In the genomic region with DNA sequence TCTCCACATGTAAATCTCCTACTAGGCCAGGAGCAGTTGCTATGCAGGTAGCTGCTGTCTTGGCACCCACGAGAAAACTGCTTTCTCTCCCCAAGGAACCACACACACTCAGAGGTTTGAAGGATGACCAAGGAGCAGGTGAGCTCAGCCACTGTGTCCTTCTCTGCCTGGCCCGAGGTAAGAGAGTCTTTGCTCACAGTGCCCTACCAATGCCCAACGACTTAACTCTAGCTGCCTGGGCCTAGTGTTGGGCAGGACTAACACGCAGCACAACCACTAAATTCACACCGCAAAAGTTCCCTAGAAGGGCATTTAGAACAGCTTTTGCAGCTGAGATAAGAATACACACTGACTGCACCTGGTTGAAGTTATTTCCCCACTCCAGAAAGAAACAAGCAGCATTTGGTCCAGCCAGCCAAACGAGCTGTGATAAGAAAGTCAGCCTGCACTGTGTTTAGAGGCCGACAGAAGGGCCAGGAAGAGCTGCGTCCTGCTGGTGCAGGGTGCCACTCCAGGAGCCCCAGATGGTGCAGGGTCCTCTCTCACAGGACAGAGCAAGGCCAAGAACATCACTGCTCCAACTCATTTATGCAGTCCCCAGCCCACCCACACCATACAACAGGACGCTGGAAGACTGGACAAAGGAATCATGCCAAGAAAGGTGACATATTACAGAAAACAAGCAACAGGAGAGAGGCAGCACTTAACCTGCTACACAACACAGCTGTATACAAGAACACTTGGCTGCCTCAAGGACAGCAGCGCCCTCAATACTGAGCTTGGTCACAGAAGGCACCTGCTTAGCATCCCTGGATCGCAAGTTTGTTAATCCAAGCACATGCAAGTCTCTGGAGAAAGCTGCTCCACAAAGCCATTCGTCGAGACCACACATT, we compare ENCODE assay signal across 16 cellular contexts. TPM values are rescaled to one million over a fixed set of nuclear protein-coding genes. Genes with fewer than 3 reads are reported as not detected.
A peak's percentile ranks its signal among the peaks of the same experiment; 100 is the strongest.
DNase-seq lines count a peak whose midpoint lies in the region; ATAC-seq and TF ChIP-seq lines count a peak whose summit lies in the region.
"Had no signal": no experiment of that assay in that cellular context is flagged by ENCODE, and none has a peak within 500 bp of the region (broad histone marks: within the 10 kb centered on the region; RNA-seq: fewer than 3 reads in every experiment).

No MANE protein-coding gene starts in this region.

- no peak overlapping the region for H3K4me3 ChIP-seq in thyroid gland (replicated peaks in 1 of 3)
- H3K4me3 ChIP-seq: SK-N-MC, upper lobe of left lung had no signal

- H3K27me3 Mint-ChIP-seq in activated naive CD8-positive, alpha-beta T cell treated with anti-CD3 and anti-CD28 coated beads, Interleukin-2, amount 50 U/mL, for 24 hours: no peaks in the 10 kb centered on the region
- no peaks in the 10 kb centered on the region for H3K27me3 Mint-ChIP-seq in activated naive CD8-positive, alpha-beta T cell treated with anti-CD3 and anti-CD28 coated beads for 36 hours
- H3K27me3 Mint-ChIP-seq in activated B cell treated with CpG ODN at 0.5 μM for 24 hours: no peaks in the 10 kb centered on the region
- H3K27me3 Mint-ChIP-seq in immature natural killer cell (ENCODE audit: low read depth in 3 of 3): peaks cover 2 to 6% (median 5%) of the 10 kb centered on the region in 3 donors
- H3K27me3 Mint-ChIP-seq in stimulated activated naive CD8-positive, alpha-beta T cell treated with anti-CD3 and anti-CD28 coated beads, Interleukin-15, amount 100 ng/mL, for 72 hours: no peaks in the 10 kb centered on the region

- peaks cover 61% of the 10 kb centered on the region for H3K4me1 Mint-ChIP-seq in activated naive CD8-positive, alpha-beta T cell treated with anti-CD3 and anti-CD28 coated beads, Interleukin-2, amount 50 U/mL, for 24 hours
- H3K4me1 Mint-ChIP-seq in activated naive CD8-positive, alpha-beta T cell treated with anti-CD3 and anti-CD28 coated beads for 36 hours: peaks cover 39% of the 10 kb centered on the region
- peaks cover 44% of the 10 kb centered on the region for H3K4me1 Mint-ChIP-seq in activated B cell treated with CpG ODN at 0.5 μM for 24 hours
- H3K4me1 Mint-ChIP-seq in immature natural killer cell: peaks cover 60 to 70% of the 10 kb centered on the region in 2 donors
- peaks cover 70% of the 10 kb centered on the region for H3K4me1 Mint-ChIP-seq in stimulated activated naive CD8-positive, alpha-beta T cell treated with anti-CD3 and anti-CD28 coated beads, Interleukin-15, amount 100 ng/mL, for 72 hours

- DNase-seq in activated naive CD8-positive, alpha-beta T cell treated with anti-CD3 and anti-CD28 coated beads, Interleukin-2, amount 50 U/mL, for 24 hours: no peak
- DNase-seq in activated naive CD8-positive, alpha-beta T cell treated with anti-CD3 and anti-CD28 coated beads for 36 hours: no peak
- DNase-seq in activated B cell treated with CpG ODN at 0.5 μM for 24 hours (no peak), immature natural killer cell (no peak), thyroid gland (peak; percentile 18 to 36), GF-D8 (lab: John Stamatoyannopoulos, UW) (no peak), SIG-M5 treated with dmso at 0.1 percent for 504 hours (lab: John Stamatoyannopoulos, UW; ENCODE audit: unreplicated experiment) (no peak)
- DNase-seq in stimulated activated naive CD8-positive, alpha-beta T cell treated with anti-CD3 and anti-CD28 coated beads, Interleukin-15, amount 100 ng/mL, for 72 hours: no peak
- DNase-seq: amygdala; cortex of kidney; NCI-H1694; NK-92 treated with Interleukin-12 subunit alpha and Interleukin-12 subunit beta, amount 100 ng/mL, for 24 hours; stimulated activated CD4-positive, alpha-beta T cell treated with anti-CD3 and anti-CD28 coated beads, Interleukin-15, amount 100 ng/mL, for 24 hours; upper lobe of left lung had no signal

- POLR2A ChIA-PET in activated B cell treated with CpG ODN at 0.5 μM for 24 hours (lab: Charles Lee): interaction anchor here (1.1 to 2.0 kb wide), 2 partner anchors 12 to 13 kb away, joined by 3 to 8 read pairs; a partner anchor contains a TSS

- 66 to 78% methylated on average over 13 of the region's 13 CpGs for WGBS in thyroid gland, 2 donors

- H3K27ac ChIP-seq in thyroid gland: no peak overlapping the region
- H3K27ac ChIP-seq: parathyroid adenoma, SK-N-MC, upper lobe of left lung had no signal

- H3K9me3 ChIP-seq in thyroid gland: no peaks in the 10 kb centered on the region
- H3K9me3 ChIP-seq: upper lobe of left lung had no signal

- CTCF ChIA-PET in activated B cell treated with CpG ODN at 0.5 μM for 24 hours (lab: Charles Lee): no interaction called here

- intact Hi-C loops in activated B cell treated with CpG ODN at 0.5 μM for 24 hours (cut with micrococcal nuclease): no loop called here
- intact Hi-C loops in thyroid gland (cut with DNase I): no loop called here

- H3K36me3 Mint-ChIP-seq in activated naive CD8-positive, alpha-beta T cell treated with anti-CD3 and anti-CD28 coated beads, Interleukin-2, amount 50 U/mL, for 24 hours (ENCODE audit: low read depth): peaks cover 10% of the 10 kb centered on the region
- H3K36me3 Mint-ChIP-seq in activated naive CD8-positive, alpha-beta T cell treated with anti-CD3 and anti-CD28 coated beads for 36 hours: peaks cover 2% of the 10 kb centered on the region
- H3K36me3 Mint-ChIP-seq in activated B cell treated with CpG ODN at 0.5 μM for 24 hours (ENCODE audit: low read depth) (peaks cover 5% of the 10 kb centered on the region), immature natural killer cell (no peaks in the 10 kb centered on the region)

- H3K27me3 ChIP-seq in thyroid gland: no peaks in the 10 kb centered on the region
- H3K27me3 ChIP-seq: upper lobe of left lung had no signal

- H3K4me3 Mint-ChIP-seq in activated naive CD8-positive, alpha-beta T cell treated with anti-CD3 and anti-CD28 coated beads, Interleukin-2, amount 50 U/mL, for 24 hours: no peak overlapping the region
- H3K4me3 Mint-ChIP-seq in activated naive CD8-positive, alpha-beta T cell treated with anti-CD3 and anti-CD28 coated beads for 36 hours: no peak overlapping the region
- H3K4me3 Mint-ChIP-seq in activated B cell treated with CpG ODN at 0.5 μM for 24 hours (no peak overlapping the region), immature natural killer cell (peak overlapping the region in 1 of 5 donors; percentile 8)
- no peak overlapping the region for H3K4me3 Mint-ChIP-seq in stimulated activated naive CD8-positive, alpha-beta T cell treated with anti-CD3 and anti-CD28 coated beads, Interleukin-15, amount 100 ng/mL, for 72 hours

- H3K4me1 ChIP-seq in thyroid gland: peaks cover 10 to 20% of the 10 kb centered on the region in 2 donors

- no peaks in the 10 kb centered on the region for H3K9me3 Mint-ChIP-seq in activated naive CD8-positive, alpha-beta T cell treated with anti-CD3 and anti-CD28 coated beads, Interleukin-2, amount 50 U/mL, for 24 hours
- H3K9me3 Mint-ChIP-seq in activated naive CD8-positive, alpha-beta T cell treated with anti-CD3 and anti-CD28 coated beads for 36 hours: no peaks in the 10 kb centered on the region
- no peaks in the 10 kb centered on the region for H3K9me3 Mint-ChIP-seq in activated B cell treated with CpG ODN at 0.5 μM for 24 hours
- no peaks in the 10 kb centered on the region for H3K9me3 Mint-ChIP-seq in immature natural killer cell
- H3K9me3 Mint-ChIP-seq in stimulated activated naive CD8-positive, alpha-beta T cell treated with anti-CD3 and anti-CD28 coated beads, Interleukin-15, amount 100 ng/mL, for 72 hours: no peaks in the 10 kb centered on the region

- H3K36me3 ChIP-seq in thyroid gland: no peaks in the 10 kb centered on the region
- H3K36me3 ChIP-seq: upper lobe of left lung had no signal

- no peak for TF ChIP-seq POLR2A in thyroid gland (IDR thresholded peaks at IDR 0.05)

- TF ChIP-seq CTCF in activated B cell treated with CpG ODN at 0.5 μM for 24 hours (IDR thresholded peaks at IDR 0.05): no peak
- no peak for TF ChIP-seq CTCF in thyroid gland (IDR thresholded peaks at IDR 0.05)

- ATAC-seq in activated naive CD8-positive, alpha-beta T cell treated with anti-CD3 and anti-CD28 coated beads, Interleukin-2, amount 50 U/mL, for 24 hours: no peak
- ATAC-seq in activated B cell treated with CpG ODN at 0.5 μM for 24 hours (ENCODE audit: low read depth): no peak
- ATAC-seq in stimulated activated naive CD8-positive, alpha-beta T cell treated with anti-CD3 and anti-CD28 coated beads, Interleukin-15, amount 100 ng/mL, for 72 hours: no peak

- H3K27ac Mint-ChIP-seq in activated naive CD8-positive, alpha-beta T cell treated with anti-CD3 and anti-CD28 coated beads, Interleukin-2, amount 50 U/mL, for 24 hours: peak overlapping the region; percentile 3
- H3K27ac Mint-ChIP-seq in activated naive CD8-positive, alpha-beta T cell treated with anti-CD3 and anti-CD28 coated beads for 36 hours: no peak overlapping the region
- H3K27ac Mint-ChIP-seq in activated B cell treated with CpG ODN at 0.5 μM for 24 hours (peak overlapping the region; percentile 27), immature natural killer cell (peak overlapping the region; percentile 35 to 77 (median 50))
- H3K27ac Mint-ChIP-seq in stimulated activated naive CD8-positive, alpha-beta T cell treated with anti-CD3 and anti-CD28 coated beads, Interleukin-15, amount 100 ng/mL, for 72 hours: no peak overlapping the region

RNA-seq across cellular contexts. Expression of a gene that starts 12.5 kb away (rescaled TPM):
- total RNA-seq in activated naive CD8-positive, alpha-beta T cell treated with anti-CD3 and anti-CD28 coated beads for 36 hours: 100 to 1,000 TPM; 272 to 286 TPM
- total RNA-seq in activated B cell treated with CpG ODN at 0.5 μM for 24 hours (158 and 168 TPM in 2 replicates), thyroid gland (100 to 1,000 TPM; 303 to 490 (median 435) TPM)
- 10 to 100 TPM; 20.4 to 71.7 (median 31.5) TPM for polyA plus RNA-seq in immature natural killer cell

RNA-seq across cellular contexts. Expression of a gene that starts 12.7 kb away (rescaled TPM):
- total RNA-seq in activated naive CD8-positive, alpha-beta T cell treated with anti-CD3 and anti-CD28 coated beads for 36 hours: 100 to 1,000 TPM; 263 to 265 TPM
- total RNA-seq in activated B cell treated with CpG ODN at 0.5 μM for 24 hours (238 and 251 TPM in 2 replicates), thyroid gland (100 to 1,000 TPM; 340 to 417 (median 365) TPM)
- 100 to 1,000 TPM; 204 to 249 (median 207) TPM for polyA plus RNA-seq in immature natural killer cell

RNA-seq across cellular contexts. Expression of a gene that starts 53.1 kb away (rescaled TPM):
- 10 to 100 TPM; 32.7 to 36.8 TPM for total RNA-seq in activated naive CD8-positive, alpha-beta T cell treated with anti-CD3 and anti-CD28 coated beads for 36 hours
- total RNA-seq in activated B cell treated with CpG ODN at 0.5 μM for 24 hours (74.7 and 91.2 TPM in 2 replicates), thyroid gland (10 to 100 TPM; 16.9 to 24.1 (median 20.3) TPM)
- 1 to 10 TPM; 5.3 to 8.3 (median 8.2) TPM for polyA plus RNA-seq in immature natural killer cell

Comparison
In these comparisons a context has a peak if more than half of its experiments do, and no peak if none do; other contexts are left out.
1. H3K27ac Mint-ChIP-seq: peak in activated naive CD8-positive, alpha-beta T cell treated with anti-CD3 and anti-CD28 coated beads, Interleukin-2, amount 50 U/mL, for 24 hours (single experiment), activated B cell treated with CpG ODN at 0.5 μM for 24 hours (single experiment) and immature natural killer cell (6 of 6); none in activated naive CD8-positive, alpha-beta T cell treated with anti-CD3 and anti-CD28 coated beads for 36 hours (single experiment) and stimulated activated naive CD8-positive, alpha-beta T cell treated with anti-CD3 and anti-CD28 coated beads, Interleukin-15, amount 100 ng/mL, for 72 hours (0 of 2).
2. DNase-seq: peak in thyroid gland (2 of 2); none in activated naive CD8-positive, alpha-beta T cell treated with anti-CD3 and anti-CD28 coated beads, Interleukin-2, amount 50 U/mL, for 24 hours (single experiment), activated naive CD8-positive, alpha-beta T cell treated with anti-CD3 and anti-CD28 coated beads for 36 hours (single experiment), activated B cell treated with CpG ODN at 0.5 μM for 24 hours (single experiment), immature natural killer cell (0 of 3), stimulated activated naive CD8-positive, alpha-beta T cell treated with anti-CD3 and anti-CD28 coated beads, Interleukin-15, amount 100 ng/mL, for 72 hours (0 of 2), GF-D8 (single experiment) and SIG-M5 treated with dmso at 0.1 percent for 504 hours (single experiment).